Comparison of ENCODE assay signal across 19 cellular contexts in the genomic region with DNA sequence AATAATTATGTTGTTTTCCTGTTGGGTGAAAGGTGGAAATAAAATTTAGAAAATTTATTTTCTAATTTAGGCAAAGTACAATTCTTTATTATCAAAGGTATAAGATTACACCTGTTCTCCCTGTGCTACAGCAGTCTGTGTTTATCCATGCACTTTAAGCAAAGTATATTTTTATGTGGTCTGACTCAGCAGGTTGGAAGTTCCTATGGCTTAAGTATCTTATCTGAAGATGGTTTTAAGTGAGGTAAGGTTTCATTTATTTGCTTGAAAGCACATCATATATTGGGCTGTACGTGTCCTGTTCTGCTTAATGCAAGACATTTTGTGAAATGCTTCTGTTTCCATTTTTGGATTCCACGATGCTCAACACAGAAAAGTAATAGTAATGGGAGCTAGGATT. TPM values are rescaled to one million over a fixed set of nuclear protein-coding genes. Genes with fewer than 3 reads are reported as not detected.
DNase-seq lines count a peak whose midpoint lies in the region; ATAC-seq and TF ChIP-seq lines count a peak whose summit lies in the region.
"Had no signal": no experiment of that assay in that cellular context is flagged by ENCODE, and none has a peak within 500 bp of the region (broad histone marks: within the 10 kb centered on the region; RNA-seq: fewer than 3 reads in every experiment).

No MANE protein-coding gene starts in this region.

- ATAC-seq in left lung (peak; percentile 77), GM19035 (IDR thresholded peaks at IDR 0.05; ENCODE audit: unreplicated experiment) (no peak), GM21515 (IDR thresholded peaks at IDR 0.05; ENCODE audit: unreplicated experiment) (no peak)
- ATAC-seq: esophagus mucosa, HCT116, heart right ventricle had no signal

- H3K4me3 ChIP-seq in left lung (no peak overlapping the region), MG63 (no peak overlapping the region)
- H3K4me3 ChIP-seq: BLaER1 treated with 17β-estradiol and CSF1 and Interleukin-3, amounts not matched to agents 10 nM and 100 nM; heart right ventricle; thyroid gland had no signal

- H3K36me3 ChIP-seq in left lung (peaks cover 0 to 6% of the 10 kb centered on the region in 2 donors), MG63 (no peaks in the 10 kb centered on the region)
- H3K36me3 ChIP-seq: thyroid gland had no signal

- H3K4me1 ChIP-seq in left lung: no peaks in the 10 kb centered on the region
- H3K4me1 ChIP-seq: thyroid gland had no signal

- DNase-seq in EH (ENCODE audit: low read depth) (peak; percentile 43), HT1080 (ENCODE audit: low read depth) (peak; percentile 48), amniotic epithelial cell (ENCODE audit: low read depth) (peak; percentile 81), left lung (no peak), MG63 (no peak)
- DNase-seq: activated effector memory CD4-positive, alpha-beta T cell treated with Interleukin-2 at 50 U/mL for 16 hours; dermis blood vessel endothelial cell; heart right ventricle; kidney; NCI-H2227 treated with DMSO at 0.1 percent for 48 hours; nucleus accumbens; SHP77; stimulated activated CD4-positive, alpha-beta T cell treated with anti-CD3 and anti-CD28 coated beads, Interleukin-4, amount 100 ng/mL, for 24 hours; thyroid gland had no signal

- H3K9me3 ChIP-seq in left lung (no peaks in the 10 kb centered on the region), MG63 (no peaks in the 10 kb centered on the region)
- H3K9me3 ChIP-seq: thyroid gland had no signal

- H3K27me3 ChIP-seq in left lung: no peaks in the 10 kb centered on the region
- no peaks in the 10 kb centered on the region for H3K27me3 ChIP-seq in MG63
- H3K27me3 ChIP-seq: BLaER1 treated with 17β-estradiol and CSF1 and Interleukin-3, amounts not matched to agents 10 nM and 100 nM; heart right ventricle; thyroid gland had no signal

- intact Hi-C loops in left lung (cut with DNase I): no loop called here

- TF ChIP-seq CTCF in left lung (IDR thresholded peaks at IDR 0.05): no peak

- H3K27ac ChIP-seq in left lung: no peak overlapping the region
- H3K27ac ChIP-seq: BLaER1 treated with 17β-estradiol and CSF1 and Interleukin-3, amounts not matched to agents 10 nM and 100 nM; heart right ventricle; thyroid gland had no signal

RNA-seq across cellular contexts. Expression of a gene that starts 14.6 kb away (rescaled TPM):
- 44.0 and 53.1 TPM in 2 replicates for total RNA-seq in HT1080 (2014; rRNA removed; shearing (Covaris generic))
- polyA plus RNA-seq in HT1080 (2015; cell fraction: cytosol; rRNA removed): 57.2 and 61.8 TPM in 2 replicates
- polyA plus RNA-seq in HT1080 (2015; cell fraction: nucleus; rRNA removed): 69.8 and 71.3 TPM in 2 replicates
- total RNA-seq in left lung: 10 to 100 TPM; 30.8 to 35.8 TPM
- total RNA-seq in MG63 (2014; rRNA removed; shearing (Covaris generic); ENCODE audit: low replicate concordance): 29.0 and 31.6 TPM in 2 replicates

RNA-seq across cellular contexts. Expression of a gene that starts 14.9 kb away (rescaled TPM):
- total RNA-seq in HT1080 (2014; rRNA removed; shearing (Covaris generic)): 11.9 and 20.5 TPM in 2 replicates
- polyA plus RNA-seq in HT1080 (2015; cell fraction: cytosol; rRNA removed): 11.5 and 14.9 TPM in 2 replicates
- polyA plus RNA-seq in HT1080 (2015; cell fraction: nucleus; rRNA removed): 20.1 and 21.4 TPM in 2 replicates
- total RNA-seq in left lung: 10 to 100 TPM; 25.2 to 29.8 TPM
- total RNA-seq in MG63 (2014; rRNA removed; shearing (Covaris generic); ENCODE audit: low replicate concordance): 5.8 and 7.8 TPM in 2 replicates

Comparison
In these comparisons a context has a peak if more than half of its experiments do, and no peak if none do; other contexts are left out.
1. DNase-seq: peak in EH (single experiment), HT1080 (single experiment) and amniotic epithelial cell (single experiment); none in left lung (0 of 2) and MG63 (single experiment).